In the genomic region with DNA sequence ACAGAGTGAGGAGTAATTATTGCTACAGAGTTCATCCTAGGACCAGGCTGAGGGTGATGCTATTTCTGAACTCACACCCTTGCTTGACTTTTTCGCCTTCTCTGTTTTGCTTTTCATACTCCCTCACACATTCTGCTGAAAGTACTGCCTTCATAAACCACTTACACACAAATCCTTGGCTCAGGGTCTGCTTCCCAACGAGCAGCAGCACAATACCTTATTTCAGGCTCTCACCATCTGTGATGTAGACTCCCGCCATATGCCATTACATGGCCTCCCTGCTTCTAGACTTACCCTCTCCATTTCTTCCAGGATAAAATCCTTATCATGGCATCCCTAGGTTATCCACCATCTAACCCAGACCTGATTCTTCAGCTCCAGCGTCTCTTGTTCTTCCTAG, we compare ENCODE assay signal across 21 cellular contexts.
A peak's percentile ranks its signal among the peaks of the same experiment; 100 is the strongest.
DNase-seq lines count a peak whose midpoint lies in the region; FAIRE-seq and TF ChIP-seq lines count a peak whose summit lies in the region.
"Had no signal": no experiment of that assay in that cellular context is flagged by ENCODE, and none has a peak within 500 bp of the region (broad histone marks: within the 10 kb centered on the region; RNA-seq: fewer than 3 reads in every experiment).

No MANE protein-coding gene starts in this region.

- H3K4me2 ChIP-seq in mesendoderm (ENCODE audit: low read length): no peak overlapping the region
- H3K4me2 ChIP-seq: A549, BLaER1, GM23338 had no signal

- no peak overlapping the region for H4K8ac ChIP-seq in mesendoderm (ENCODE audit: low read depth, low read length)

- no peak overlapping the region for H2BK15ac ChIP-seq in mesendoderm (replicated peaks; ENCODE audit: low read depth)

- no peaks in the 10 kb centered on the region for H3K4me1 ChIP-seq in mesendoderm (ENCODE audit: control insufficient read depth, low read depth, low read length)
- no peaks in the 10 kb centered on the region for H3K4me1 ChIP-seq in Peyer's patch
- H3K4me1 ChIP-seq: A549, BLaER1 had no signal

- TF ChIP-seq CTCF in bronchial epithelial cell (IDR thresholded peaks at IDR 0.05; ENCODE audit: insufficient read depth, low read length, severe bottlenecking): no peak
- TF ChIP-seq CTCF in Peyer's patch (IDR thresholded peaks at IDR 0.05): no peak

- no CpG with 5 or more reads among the region's 4 CpGs for WGBS in mesendoderm (ENCODE audit: extremely low coverage, insufficient coverage, low lambda C conversion rate)

- no peak overlapping the region for H3K56ac ChIP-seq in mesendoderm (ENCODE audit: low read length)

- no peak overlapping the region for H3K23ac ChIP-seq in mesendoderm (ENCODE audit: low read length)

- H3K9me3 ChIP-seq in Peyer's patch: no peaks in the 10 kb centered on the region
- H3K9me3 ChIP-seq: A549, BLaER1 had no signal

- peak overlapping the region; percentile 32 for H2BK120ac ChIP-seq in mesendoderm (ENCODE audit: low read depth, low read length)

- no peak for TF ChIP-seq POLR2A in Peyer's patch (IDR thresholded peaks at IDR 0.05)

- H3K18ac ChIP-seq in mesendoderm (ENCODE audit: low read length): no peak overlapping the region

- FAIRE-seq in bronchial epithelial cell (lab: Jason Lieb, UNC): peak; percentile 64
- FAIRE-seq: A549, H54, HTR-8/SVneo had no signal

- H3K4ac ChIP-seq in mesendoderm (ENCODE audit: low read depth, low read length): no peak overlapping the region

- no peak overlapping the region for H2BK5ac ChIP-seq in mesendoderm (ENCODE audit: low read length)

- no peaks in the 10 kb centered on the region for H3K79me1 ChIP-seq in mesendoderm (ENCODE audit: low read length)

- no peaks in the 10 kb centered on the region for H3K79me2 ChIP-seq in mesendoderm (ENCODE audit: control insufficient read depth, insufficient read depth, low read length)

- H3K4me3 ChIP-seq in bronchial epithelial cell (ENCODE audit: low read depth, low read length) (no peak overlapping the region), mesendoderm (ENCODE audit: low read length) (no peak overlapping the region), Peyer's patch (no peak overlapping the region)
- H3K4me3 ChIP-seq: A549, BLaER1, GM23338 had no signal

- H2AK5ac ChIP-seq in mesendoderm (ENCODE audit: low read length): no peak overlapping the region

- H3K27me3 ChIP-seq in bronchial epithelial cell (ENCODE audit: control insufficient read depth, insufficient read depth, low read length) (no peaks in the 10 kb centered on the region), mesendoderm (ENCODE audit: insufficient read depth, low read length, poor library complexity) (no peaks in the 10 kb centered on the region), Peyer's patch (no peaks in the 10 kb centered on the region)
- H3K27me3 ChIP-seq: BLaER1 had no signal

- H3K36me3 ChIP-seq in bronchial epithelial cell (ENCODE audit: control insufficient read depth, insufficient read depth, low read length): no peaks in the 10 kb centered on the region
- H3K36me3 ChIP-seq in mesendoderm (ENCODE audit: control insufficient read depth, insufficient read depth, low read length): no peaks in the 10 kb centered on the region
- H3K36me3 ChIP-seq in Peyer's patch: no peaks in the 10 kb centered on the region
- H3K36me3 ChIP-seq: BLaER1 had no signal

- no peak overlapping the region for H4K5ac ChIP-seq in mesendoderm (ENCODE audit: low read length)

- H3K27ac ChIP-seq in mesendoderm (ENCODE audit: low read depth, low read length): no peak overlapping the region
- H3K27ac ChIP-seq in Peyer's patch: no peak overlapping the region
- H3K27ac ChIP-seq: 22Rv1, A549, BLaER1, HL-60 had no signal

- no peak overlapping the region for H3K9ac ChIP-seq in mesendoderm (ENCODE audit: low read length)
- H3K9ac ChIP-seq: BLaER1 had no signal

- DNase-seq in Ammon's horn (ENCODE audit: low spot score): peak; percentile 60
- DNase-seq in NCI-H524 (lab: John Stamatoyannopoulos, UW): peak; percentile 34 to 81
- DNase-seq in bronchial epithelial cell (ENCODE audit: low read depth): no peak
- no peak for DNase-seq in mesendoderm
- DNase-seq in Peyer's patch: no peak
- no peak for DNase-seq in activated CD8-positive, alpha-beta memory T cell treated with anti-CD3 and anti-CD28 coated beads for 24 hours
- DNase-seq in islet precursor cell: no peak
- DNase-seq: AML-193; CD4-positive, alpha-beta memory T cell; DMS153; DMS79; GF-D8; HCEC 1CT; IMR-90 had no signal

Comparison
In these comparisons a context has a peak if more than half of its experiments do, and no peak if none do; other contexts are left out.
1. DNase-seq: peak in Ammon's horn (single experiment) and NCI-H524 (2 of 2); none in bronchial epithelial cell (single experiment), mesendoderm (single experiment), Peyer's patch (0 of 3), activated CD8-positive, alpha-beta memory T cell treated with anti-CD3 and anti-CD28 coated beads for 24 hours (single experiment) and islet precursor cell (single experiment).